In genomic region chr2:83808878-83809277, GRCh38 we compare ENCODE assay signal across 36 cellular contexts.
DNase-seq lines count a peak whose midpoint lies in the region; ATAC-seq, FAIRE-seq and TF ChIP-seq lines count a peak whose summit lies in the region.
"Had no signal": no experiment of that assay in that cellular context is flagged by ENCODE, and none has a peak within 500 bp of the region (broad histone marks: within the 10 kb centered on the region; RNA-seq: fewer than 3 reads in every experiment).

No MANE protein-coding gene starts in this region.

- H3K4ac ChIP-seq in IMR-90 (ENCODE audit: low read depth, low read length): no peak overlapping the region

- no peaks in the 10 kb centered on the region for H3K4me1 Mint-ChIP-seq in activated naive CD8-positive, alpha-beta T cell treated with anti-CD3 and anti-CD28 coated beads for 36 hours
- H3K4me1 Mint-ChIP-seq: B cell; CD14-positive monocyte; CD4-positive, alpha-beta memory T cell; CD4-positive, CD25-positive, alpha-beta regulatory T cell; CD8-positive, alpha-beta memory T cell had no signal

- CTCF ChIA-PET in HepG2 (lab: Yijun Ruan, JAX; ENCODE audit: low intra/inter-chr PET ratio, low total read pairs) (no interaction called here), A549 (lab: Yijun Ruan, JAX) (no interaction called here), IMR-90 (lab: Yijun Ruan, JAX) (no interaction called here), K562 (lab: Yijun Ruan, JAX; ENCODE audit: low intra/inter-chr PET ratio) (no interaction called here)

- TF ChIP-seq POLR2A in HepG2 (IDR thresholded peaks at IDR 0.05; ENCODE audit: insufficient read depth in 1 of 2, low read depth in 2 of 2, low read length in 2 of 2) (no peak), right lobe of liver (IDR thresholded peaks at IDR 0.05) (no peak), A549 (IDR thresholded peaks at IDR 0.05; ENCODE audit: low read length) (no peak), IMR-90 (IDR thresholded peaks at IDR 0.05; ENCODE audit: low read depth, low read length) (no peak), K562 (conservative IDR thresholded peaks at IDR 0.05) (no peak)

- TF ChIP-seq CTCF in HepG2 (CRISPR knock-in tag; IDR thresholded peaks at IDR 0.05): no peak
- TF ChIP-seq CTCF in right lobe of liver (IDR thresholded peaks at IDR 0.05): no peak
- TF ChIP-seq CTCF in A549 (IDR thresholded peaks at IDR 0.05): no peak
- no peak for TF ChIP-seq CTCF in IMR-90 (conservative IDR thresholded peaks at IDR 0.05; ENCODE audit: low read depth, low read length)
- TF ChIP-seq CTCF in K562 (IDR thresholded peaks at IDR 0.05 in 2 of 3, conservative IDR thresholded peaks at IDR 0.05 in 1 of 3; ENCODE audit: insufficient read depth in 2 of 3, low read depth in 1 of 3, low read length in 3 of 3): no peak
- TF ChIP-seq CTCF in dorsolateral prefrontal cortex (IDR thresholded peaks at IDR 0.05 in 54 of 56, conservative IDR thresholded peaks at IDR 0.05 in 2 of 56; ENCODE audit: low read depth in 1 of 56, partially characterized antibody in 56 of 56): no peak

- H3K27me3 Mint-ChIP-seq in activated naive CD8-positive, alpha-beta T cell treated with anti-CD3 and anti-CD28 coated beads for 36 hours: no peaks in the 10 kb centered on the region
- H3K27me3 Mint-ChIP-seq: B cell; CD4-positive, alpha-beta T cell; CD4-positive, CD25-positive, alpha-beta regulatory T cell; CD8-positive, alpha-beta memory T cell had no signal

- no peaks in the 10 kb centered on the region for H3K36me3 Mint-ChIP-seq in activated naive CD8-positive, alpha-beta T cell treated with anti-CD3 and anti-CD28 coated beads for 36 hours
- H3K36me3 Mint-ChIP-seq: CD14-positive monocyte; CD4-positive, alpha-beta memory T cell; CD4-positive, CD25-positive, alpha-beta regulatory T cell; CD8-positive, alpha-beta memory T cell; CD8-positive, alpha-beta T cell had no signal

- H3K14ac ChIP-seq in IMR-90 (replicated peaks; ENCODE audit: low read depth, low read length): no peak overlapping the region

- FAIRE-seq in HepG2 (lab: Jason Lieb, UNC): no peak
- FAIRE-seq in A549 (lab: Jason Lieb, UNC): no peak
- no peak for FAIRE-seq in K562 (lab: Jason Lieb, UNC)
- FAIRE-seq: A204.1, D721Med had no signal

- H4K91ac ChIP-seq in IMR-90 (ENCODE audit: insufficient read depth, low read depth, low read length): no peak overlapping the region

- POLR2A ChIA-PET in HepG2 (lab: Yijun Ruan, JAX): no interaction called here
- POLR2A ChIA-PET in A549 (lab: Yijun Ruan, JAX): no interaction called here
- POLR2A ChIA-PET in IMR-90 (lab: Charles Lee; ENCODE audit: unreplicated experiment): no interaction called here
- POLR2A ChIA-PET in K562 (lab: Yijun Ruan, JAX): no interaction called here

- dilution Hi-C loops in IMR-90 (cut with HindIII; ENCODE audit: low sequenced_read_pairs, unreplicated experiment): no loop called here

- H3K4me1 ChIP-seq in HepG2 (ENCODE audit: insufficient read depth, low read length) (no peaks in the 10 kb centered on the region), right lobe of liver (no peaks in the 10 kb centered on the region), A549 (no peaks in the 10 kb centered on the region), IMR-90 (ENCODE audit: control insufficient read depth, insufficient read depth, low read length) (no peaks in the 10 kb centered on the region), K562 (replicated peaks in 1 of 2; ENCODE audit: control insufficient read depth in 2 of 2, insufficient read depth in 2 of 2, low read length in 2 of 2) (0 out of 5 replicates have a peak, but pooled peaks cover 0 to 2% of the 10 kb centered on the region in 2 experiments)
- H3K4me1 ChIP-seq: BE2C; BLaER1; BLaER1 treated with 17β-estradiol and CSF1 and Interleukin-3, amounts not matched to agents 10 nM and 100 nM; Caco-2 had no signal

- BruUV-seq in HepG2 (replicated peaks; lab: Mats Ljungman, UMichigan) (no TSS peak), IMR-90 (replicated peaks; lab: Mats Ljungman, UMichigan) (no TSS peak), K562 (replicated peaks; lab: Mats Ljungman, UMichigan) (no TSS peak)

- no peak overlapping the region for H3K27ac Mint-ChIP-seq in activated naive CD8-positive, alpha-beta T cell treated with anti-CD3 and anti-CD28 coated beads for 36 hours
- H3K27ac Mint-ChIP-seq: B cell; CD14-positive monocyte; CD4-positive, alpha-beta memory T cell; CD4-positive, alpha-beta T cell; CD4-positive, CD25-positive, alpha-beta regulatory T cell; CD8-positive, alpha-beta memory T cell; CD8-positive, alpha-beta T cell had no signal

- ATAC-seq in HepG2 (no peak), right lobe of liver (no peak), A549 (no peak), IMR-90 (ENCODE audit: low read depth) (no peak), K562 (no peak)
- ATAC-seq: CD8-positive, alpha-beta T cell had no signal

- TF ChIP-seq EP300 in HepG2 (IDR thresholded peaks at IDR 0.05; ENCODE audit: low read depth in 2 of 2, low read length in 2 of 2): no peak
- TF ChIP-seq EP300 in HepG2 (CRISPR knock-in tag; IDR thresholded peaks at IDR 0.05; ENCODE audit: borderline replicate concordance): no peak
- no peak for TF ChIP-seq EP300 in A549 (IDR thresholded peaks at IDR 0.05)
- TF ChIP-seq EP300 in K562 (IDR thresholded peaks at IDR 0.05; ENCODE audit: low read length): no peak

- H3K4me3 ChIP-seq in HepG2 (replicated peaks in 1 of 3; ENCODE audit: insufficient read depth in 1 of 3, low read depth in 2 of 3, low read length in 3 of 3) (no peak overlapping the region), right lobe of liver (no peak overlapping the region), A549 (no peak overlapping the region), IMR-90 (ENCODE audit: insufficient read depth, low read depth, low read length) (no peak overlapping the region), K562 (no peak overlapping the region), dorsolateral prefrontal cortex (no peak overlapping the region)
- H3K4me3 ChIP-seq: BLaER1; BLaER1 treated with 17β-estradiol and CSF1 and Interleukin-3, amounts not matched to agents 10 nM and 100 nM had no signal

- no peak overlapping the region for H4K5ac ChIP-seq in IMR-90 (ENCODE audit: low read depth, low read length)

- H3K56ac ChIP-seq in IMR-90 (ENCODE audit: extremely low read depth, insufficient read depth, low read length): no peak overlapping the region

- intact Hi-C loops in HepG2 (cut with micrococcal nuclease; ENCODE audit: unreplicated experiment) (no loop called here), right lobe of liver (cut with DNase I) (no loop called here), IMR-90 (cut with micrococcal nuclease) (no loop called here), K562 (cut with micrococcal nuclease) (no loop called here), dorsolateral prefrontal cortex (cut with DNase I) (no loop called here)

- TF ChIP-seq RAD21 in HepG2 (CRISPR knock-in tag; IDR thresholded peaks at IDR 0.05) (no peak), A549 (conservative IDR thresholded peaks at IDR 0.05 in 1 of 2, IDR thresholded peaks at IDR 0.05 in 1 of 2) (no peak), IMR-90 (IDR thresholded peaks at IDR 0.05; ENCODE audit: low read length) (no peak), K562 (CRISPR knock-in tag; conservative IDR thresholded peaks at IDR 0.05 in 1 of 2, IDR thresholded peaks at IDR 0.05 in 1 of 2) (no peak)

- no peak overlapping the region for H2BK15ac ChIP-seq in IMR-90 (ENCODE audit: low read depth, low read length)

- WGBS in HepG2 (ENCODE audit: low lambda C conversion rate): 2% methylated on average over 1 of the region's 1 CpG
- WGBS in right lobe of liver (ENCODE audit: insufficient coverage, low coverage, low lambda C conversion rate, missing lambda C conversion rate): 70% methylated on average over 1 of the region's 1 CpG
- 9% methylated on average over 1 of the region's 1 CpG for WGBS in A549 (ENCODE audit: missing lambda C conversion rate)
- WGBS in IMR-90 (ENCODE audit: extremely low coverage in 2 of 2, insufficient read length in 1 of 2), 2 experiments: no CpG with 5 or more reads among the region's 1 CpG
- 50% methylated on average over 1 of the region's 1 CpG for WGBS in K562 (ENCODE audit: insufficient coverage, low coverage, missing lambda C conversion rate)

- H3K27ac ChIP-seq in HepG2 (ENCODE audit: extremely low read length, insufficient read depth, low read length) (no peak overlapping the region), right lobe of liver (no peak overlapping the region), A549 (no peak overlapping the region), IMR-90 (ENCODE audit: insufficient read depth, low read length) (no peak overlapping the region), K562 (ENCODE audit: extremely low read depth, low read depth, low read length) (no peak overlapping the region), dorsolateral prefrontal cortex (no peak overlapping the region)
- H3K27ac ChIP-seq: 22Rv1; BLaER1; BLaER1 treated with 17β-estradiol and CSF1 and Interleukin-3, amounts not matched to agents 10 nM and 100 nM; C4-2B had no signal

- in situ Hi-C loops in HepG2 (cut with HindIII; ENCODE audit: extremely low pct_ligation_motif_present, low pct_unique_long_range_greater_than_20kb) (no loop called here), IMR-90 (cut with MboI; ENCODE audit: low sequenced_read_pairs) (no loop called here), K562 (cut with MboI) (no loop called here)

- H3K4me2 ChIP-seq in HepG2 (ENCODE audit: low read depth, low read length) (no peak overlapping the region), A549 (no peak overlapping the region), IMR-90 (ENCODE audit: low read depth, low read length) (no peak overlapping the region), K562 (ENCODE audit: insufficient read depth, low read length) (no peak overlapping the region)
- H3K4me2 ChIP-seq: BLaER1; BLaER1 treated with 17β-estradiol and CSF1 and Interleukin-3, amounts not matched to agents 10 nM and 100 nM had no signal

- H3K9me3 ChIP-seq in HepG2 (ENCODE audit: low read length) (peaks cover 49% of the 10 kb centered on the region), right lobe of liver (no peaks in the 10 kb centered on the region), A549 (peaks cover 4% of the 10 kb centered on the region; the same call in 1 of the 3 replicates), IMR-90 (ENCODE audit: control insufficient read depth, insufficient read depth, low read length) (peaks cover 6% of the 10 kb centered on the region; the same call in 1 of the 2 replicates), K562 (replicated peaks; ENCODE audit: control insufficient read depth, insufficient read depth, low read depth, low read length) (no peaks in the 10 kb centered on the region)
- H3K9me3 ChIP-seq: BE2C; BLaER1; BLaER1 treated with 17β-estradiol and CSF1 and Interleukin-3, amounts not matched to agents 10 nM and 100 nM; Caco-2 had no signal

- H2BK5ac ChIP-seq in IMR-90 (ENCODE audit: low read depth, low read length, poor library complexity, severe bottlenecking): no peak overlapping the region

- no peak for DNase-seq in HepG2 (ENCODE audit: low spot score)
- DNase-seq in right lobe of liver: no peak
- DNase-seq in A549 (ENCODE audit: low read depth in 1 of 2, low spot score in 1 of 2): no peak
- DNase-seq in IMR-90: no peak
- DNase-seq in K562 (ENCODE audit: extremely low read depth in 1 of 4, low spot score in 3 of 4): no peak
- DNase-seq in dorsolateral prefrontal cortex: no peak
- no peak for DNase-seq in retina
- DNase-seq in activated naive CD8-positive, alpha-beta T cell treated with anti-CD3 and anti-CD28 coated beads for 36 hours: no peak
- DNase-seq: 8988T; ACHN; AML-193; BE2C; C1 segment of cervical spinal cord; Caco-2; Calu3; CD4-positive, alpha-beta memory T cell; CD4-positive, alpha-beta T cell; CD4-positive, CD25-positive, alpha-beta regulatory T cell; CD8-positive, alpha-beta memory T cell; CD8-positive, alpha-beta T cell; COR-L47; DMS 273 treated with DMSO at 0.1 percent for 48 hours; DMS153; DMS53; DMS79; DMS79 treated with DMSO at 0.1 percent for 48 hours; DND-41; EL had no signal

- no peaks in the 10 kb centered on the region for H3K79me1 ChIP-seq in IMR-90 (ENCODE audit: low read depth in 1 of 2, low read length in 2 of 2)

- H3K9me3 Mint-ChIP-seq in activated naive CD8-positive, alpha-beta T cell treated with anti-CD3 and anti-CD28 coated beads for 36 hours: no peaks in the 10 kb centered on the region
- H3K9me3 Mint-ChIP-seq: CD4-positive, alpha-beta T cell; CD8-positive, alpha-beta T cell had no signal

- H2AK5ac ChIP-seq in IMR-90 (ENCODE audit: low read depth, low read length): no peak overlapping the region

- no peak overlapping the region for H2BK120ac ChIP-seq in IMR-90 (ENCODE audit: low read depth, low read length)

- no peaks in the 10 kb centered on the region for H3K9me1 ChIP-seq in IMR-90 (ENCODE audit: insufficient read depth, low read length)
- no peaks in the 10 kb centered on the region for H3K9me1 ChIP-seq in K562 (ENCODE audit: control insufficient read depth, insufficient read depth, low read length)

- no peak overlapping the region for H2BK20ac ChIP-seq in IMR-90 (ENCODE audit: low read depth, low read length)

- no peak overlapping the region for H2AFZ ChIP-seq in HepG2 (ENCODE audit: low read length)
- H2AFZ ChIP-seq in IMR-90 (replicated peaks; ENCODE audit: low read length, poor library complexity): no peak overlapping the region
- no peak overlapping the region for H2AFZ ChIP-seq in K562 (ENCODE audit: low read depth, low read length)

- no peaks in the 10 kb centered on the region for H3K79me2 ChIP-seq in HepG2 (ENCODE audit: insufficient read depth, low read length)
- no peaks in the 10 kb centered on the region for H3K79me2 ChIP-seq in K562 (ENCODE audit: control insufficient read depth, insufficient read depth, low read length)

- no peak overlapping the region for H3K4me3 Mint-ChIP-seq in activated naive CD8-positive, alpha-beta T cell treated with anti-CD3 and anti-CD28 coated beads for 36 hours
- H3K4me3 Mint-ChIP-seq: B cell; CD14-positive monocyte; CD4-positive, alpha-beta memory T cell; CD4-positive, alpha-beta T cell; CD4-positive, CD25-positive, alpha-beta regulatory T cell; CD8-positive, alpha-beta memory T cell; CD8-positive, alpha-beta T cell had no signal

- H3K9ac ChIP-seq in HepG2 (ENCODE audit: insufficient read depth, low read depth, low read length) (no peak overlapping the region), IMR-90 (ENCODE audit: low read depth, low read length) (no peak overlapping the region), K562 (ENCODE audit: insufficient read depth in 1 of 2, low read depth in 2 of 2, low read length in 2 of 2) (no peak overlapping the region)
- H3K9ac ChIP-seq: BLaER1; BLaER1 treated with 17β-estradiol and CSF1 and Interleukin-3, amounts not matched to agents 10 nM and 100 nM had no signal

- H3K36me3 ChIP-seq in HepG2 (replicated peaks in 1 of 2; ENCODE audit: control insufficient read depth in 1 of 2, insufficient read depth in 2 of 2, low read length in 2 of 2): no peaks in the 10 kb centered on the region
- no peaks in the 10 kb centered on the region for H3K36me3 ChIP-seq in right lobe of liver
- no peaks in the 10 kb centered on the region for H3K36me3 ChIP-seq in IMR-90 (ENCODE audit: control insufficient read depth, insufficient read depth, low read length)
- no peaks in the 10 kb centered on the region for H3K36me3 ChIP-seq in K562 (ENCODE audit: control insufficient read depth, insufficient read depth, low read length)
- H3K36me3 ChIP-seq: BE2C; BLaER1; BLaER1 treated with 17β-estradiol and CSF1 and Interleukin-3, amounts not matched to agents 10 nM and 100 nM had no signal

- H4K20me1 ChIP-seq in HepG2 (ENCODE audit: insufficient read depth, low read length) (no peaks in the 10 kb centered on the region), IMR-90 (ENCODE audit: insufficient read depth, low read length) (no peaks in the 10 kb centered on the region), K562 (replicated peaks; ENCODE audit: control insufficient read depth, insufficient read depth, low read length) (no peaks in the 10 kb centered on the region)
- H4K20me1 ChIP-seq: BLaER1; BLaER1 treated with 17β-estradiol and CSF1 and Interleukin-3, amounts not matched to agents 10 nM and 100 nM had no signal

- H4K8ac ChIP-seq in IMR-90 (ENCODE audit: low read depth in 2 of 2, low read length in 2 of 2): no peak overlapping the region

- no peak overlapping the region for H3K18ac ChIP-seq in IMR-90 (ENCODE audit: low read depth, low read length)

- no peak overlapping the region for H3K23ac ChIP-seq in IMR-90 (ENCODE audit: low read depth, low read length)

- no peak overlapping the region for H2AK9ac ChIP-seq in IMR-90 (replicated peaks; ENCODE audit: low read depth, low read length, poor library complexity)

- H3K27me3 ChIP-seq in HepG2 (ENCODE audit: control insufficient read depth in 1 of 2, insufficient read depth in 2 of 2, low read length in 2 of 2) (no peaks in the 10 kb centered on the region), right lobe of liver (no peaks in the 10 kb centered on the region), IMR-90 (ENCODE audit: control insufficient read depth, insufficient read depth, low read length) (no peaks in the 10 kb centered on the region), K562 (ENCODE audit: control insufficient read depth in 2 of 2, insufficient read depth in 2 of 2, low read length in 2 of 2) (no peaks in the 10 kb centered on the region), dorsolateral prefrontal cortex (peaks cover 0 to 3% (median 0%) of the 10 kb centered on the region in 45 donors)
- H3K27me3 ChIP-seq: BE2C; BLaER1; BLaER1 treated with 17β-estradiol and CSF1 and Interleukin-3, amounts not matched to agents 10 nM and 100 nM had no signal

Comparison
In these comparisons a context has a peak if more than half of its experiments do, and no peak if none do; other contexts are left out.
1. Of the 241 proteins assayed by ChIP-seq in both HepG2 and K562: peak only in HepG2: MAFK; only in K562: none; in both: MAFF; in neither: 239.